Comparison of ENCODE assay signal across 8 cellular contexts in the genomic region with DNA sequence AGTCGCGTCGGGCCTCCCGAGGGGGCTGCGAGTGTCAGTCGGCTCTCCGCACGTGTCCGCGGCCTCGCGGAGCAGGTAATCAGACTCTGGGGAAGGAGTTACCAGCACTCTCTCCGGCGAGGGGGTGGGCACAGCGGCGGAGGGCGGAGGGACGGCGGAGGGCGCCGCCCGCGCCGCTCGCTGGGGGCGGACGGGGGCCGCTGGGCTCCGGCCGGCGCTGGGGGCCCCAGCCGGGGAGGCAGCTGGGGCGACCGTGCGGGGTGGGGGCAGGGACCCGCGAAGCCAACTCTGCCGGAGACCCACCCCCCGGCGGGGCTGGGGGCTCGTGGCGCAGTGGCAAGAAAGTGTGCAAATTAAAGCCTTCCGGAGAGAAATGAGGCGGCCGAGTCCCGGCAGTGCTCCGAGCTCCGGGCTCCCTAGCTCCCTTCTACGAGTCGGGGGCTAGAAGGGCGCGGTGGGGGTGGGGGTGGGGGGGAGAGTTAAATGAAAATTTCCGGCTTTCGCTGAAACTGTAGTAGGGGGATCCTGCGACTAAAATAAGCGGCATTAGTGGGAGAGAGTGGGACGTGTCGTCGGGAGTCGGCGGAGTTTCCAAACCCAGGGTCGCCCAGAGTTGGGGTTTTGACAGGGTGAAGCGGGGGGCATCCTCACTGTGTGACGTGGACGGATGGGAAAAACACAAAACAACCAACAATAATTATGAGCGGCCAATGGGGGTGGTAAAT. TPM values are rescaled to one million over a fixed set of nuclear protein-coding genes. Genes with fewer than 3 reads are reported as not detected.
DNase-seq lines count a peak whose midpoint lies in the region; ATAC-seq and TF ChIP-seq lines count a peak whose summit lies in the region.

Gene CDK6, minus strand, starts transcription at position 85 of the 725 bp plus-strand sequence. CDS start 3,250 bp downstream, outside the sequence.

- H3K9me3 ChIP-seq in mucosa of rectum (ENCODE audit: control insufficient read depth in 2 of 2, low read length in 2 of 2): no peaks in the 10 kb centered on the region

- peaks cover 37% of the 10 kb centered on the region for H3K4me1 Mint-ChIP-seq in stimulated activated memory B cell treated with anti-CD40 and anti-IgM and Interleukin-4, amounts not matched to agents 10 μg/mL and 1 μg/mL and 100 μg/mL, for 72 hours

- peak within 1 kb of the TSS; percentile 91 to 92 for H3K27ac ChIP-seq in mucosa of rectum (ENCODE audit: low read depth in 2 of 2, low read length in 2 of 2)

- no peaks in the 10 kb centered on the region for H3K9me3 Mint-ChIP-seq in stimulated activated memory B cell treated with anti-CD40 and anti-IgM and Interleukin-4, amounts not matched to agents 10 μg/mL and 1 μg/mL and 100 μg/mL, for 72 hours

- H3K4me3 Mint-ChIP-seq in stimulated activated memory B cell treated with anti-CD40 and anti-IgM and Interleukin-4, amounts not matched to agents 10 μg/mL and 1 μg/mL and 100 μg/mL, for 72 hours: peak within 1 kb of the TSS; percentile 83

- peak within 1 kb of the TSS; percentile 81 for H3K27ac Mint-ChIP-seq in stimulated activated memory B cell treated with anti-CD40 and anti-IgM and Interleukin-4, amounts not matched to agents 10 μg/mL and 1 μg/mL and 100 μg/mL, for 72 hours

- ATAC-seq in HG02571 (IDR thresholded peaks at IDR 0.05; ENCODE audit: unreplicated experiment): peak; percentile 30
- peak; percentile 69 for ATAC-seq in stimulated activated memory B cell treated with anti-CD40 and anti-IgM and Interleukin-4, amounts not matched to agents 10 μg/mL and 1 μg/mL and 100 μg/mL, for 72 hours
- ATAC-seq in GM19328 (IDR thresholded peaks at IDR 0.05; ENCODE audit: unreplicated experiment): no peak

- no peaks in the 10 kb centered on the region for H3K36me3 ChIP-seq in mucosa of rectum (ENCODE audit: control insufficient read depth in 2 of 2, insufficient read depth in 2 of 2, low read length in 2 of 2)

- peak within 1 kb of the TSS; percentile 94 for H3K4me3 ChIP-seq in GM12865 (ENCODE audit: low read depth, low read length)
- peak within 1 kb of the TSS; percentile 97 to 99 for H3K4me3 ChIP-seq in mucosa of rectum (ENCODE audit: low read length in 2 of 2)

- no peaks in the 10 kb centered on the region for H3K27me3 Mint-ChIP-seq in stimulated activated memory B cell treated with anti-CD40 and anti-IgM and Interleukin-4, amounts not matched to agents 10 μg/mL and 1 μg/mL and 100 μg/mL, for 72 hours

- no peak for TF ChIP-seq CTCF in GM12865 (IDR thresholded peaks at IDR 0.05; ENCODE audit: insufficient read depth, low read depth, low read length, missing control alignments)

- H3K9ac ChIP-seq in mucosa of rectum (ENCODE audit: low read depth in 1 of 2, low read length in 2 of 2): peak within 1 kb of the TSS; percentile 80 to 89

- no peaks in the 10 kb centered on the region for H3K36me3 Mint-ChIP-seq in stimulated activated memory B cell treated with anti-CD40 and anti-IgM and Interleukin-4, amounts not matched to agents 10 μg/mL and 1 μg/mL and 100 μg/mL, for 72 hours

- DNase-seq in GM12865 (ENCODE audit: low read depth) (peak; percentile 84), NCI-H524 treated with DMSO at 0.1 percent for 48 hours (lab: John Stamatoyannopoulos, UW) (peak; percentile 35)
- DNase-seq in activated CD8-positive, alpha-beta memory T cell treated with anti-CD3 and anti-CD28 coated beads for 24 hours: peak; percentile 86

- peaks cover 4 to 12% of the 10 kb centered on the region in 2 donors for H3K4me1 ChIP-seq in mucosa of rectum (ENCODE audit: control insufficient read depth in 2 of 2, insufficient read depth in 2 of 2, low read length in 2 of 2)

- in situ Hi-C loops in endometrial microvascular endothelial cells (cut with HindIII; ENCODE audit: inconsistent ontology term, low pct_unique_long_range_greater_than_20kb, low sequenced_read_pairs): no loop called here

- H3K27me3 ChIP-seq in mucosa of rectum (ENCODE audit: control insufficient read depth in 2 of 2, insufficient read depth in 2 of 2, low read length in 2 of 2): no peaks in the 10 kb centered on the region

RNA-seq across cellular contexts. Expression of gene CDK6, which starts in this region (rescaled TPM):
- 24.1 TPM for total RNA-seq in endometrial microvascular endothelial cells (ENCODE audit: inconsistent ontology term)

Comparison
In these comparisons a context has a peak if more than half of its experiments do, and no peak if none do; other contexts are left out.
1. DNase-seq: peak in every context shown above with its lines; median percentile 86 in activated CD8-positive, alpha-beta memory T cell treated with anti-CD3 and anti-CD28 coated beads for 24 hours; 84 in GM12865; 35 in NCI-H524 treated with DMSO at 0.1 percent for 48 hours.